Comparison of ENCODE assay signal across 8 cellular contexts in the genomic region with DNA sequence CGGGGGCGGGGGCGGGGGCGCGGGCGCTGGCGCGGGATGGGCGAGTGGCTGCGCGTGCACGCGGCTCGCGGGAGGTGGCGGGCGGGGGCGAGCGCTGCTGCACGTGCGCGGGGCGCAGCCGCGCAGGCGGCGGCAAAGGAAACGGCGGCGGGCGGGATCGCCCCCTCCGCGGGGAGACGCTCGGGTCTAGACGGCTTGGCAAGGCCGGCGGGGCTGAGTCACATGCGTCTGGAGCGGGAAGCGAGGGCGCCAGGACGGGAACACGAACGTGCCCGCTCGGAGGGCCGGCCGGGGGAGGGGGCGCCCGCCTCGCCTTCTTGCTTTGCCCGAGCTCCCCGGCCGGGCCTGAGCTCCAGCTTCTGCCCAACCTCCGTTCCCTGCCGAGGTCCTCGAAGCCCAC. TPM values are rescaled to one million over a fixed set of nuclear protein-coding genes. Genes with fewer than 3 reads are reported as not detected.
DNase-seq lines count a peak whose midpoint lies in the region; ATAC-seq and TF ChIP-seq lines count a peak whose summit lies in the region.

No MANE protein-coding gene starts in this region.

- H3K4me3 Mint-ChIP-seq in CD14-positive monocyte, result peak overlapping the region in 1 of 2 donors; percentile 15

- H3K36me3 ChIP-seq in sigmoid colon, result no peaks in the 10 kb centered on the region

- H3K27ac Mint-ChIP-seq in CD14-positive monocyte, result no peak overlapping the region

- peaks cover 0 to 2% (median 0%) of the 10 kb centered on the region in 3 donors for H3K27me3 ChIP-seq in sigmoid colon

- WGBS in sigmoid colon, 2 donors, result 1% methylated on average over 59 of the region's 59 CpGs

- peaks cover 0 to 5% (median 2%) of the 10 kb centered on the region in 7 donors for H3K9me3 Mint-ChIP-seq in CD14-positive monocyte

- peaks cover 10 to 27% (median 24%) of the 10 kb centered on the region in 3 donors for H3K27me3 Mint-ChIP-seq in CD14-positive monocyte (ENCODE audit: low read depth in 3 of 3)

- H3K9me3 ChIP-seq in sigmoid colon, result no peaks in the 10 kb centered on the region

- no peaks in the 10 kb centered on the region for H3K36me3 Mint-ChIP-seq in CD14-positive monocyte

- H3K4me3 ChIP-seq in fibroblast of pulmonary artery (replicated peaks; ENCODE audit: low read depth, low read length), result no peak overlapping the region
- peak overlapping the region in 3 of 4 donors; percentile 27 to 39 (median 34) for H3K4me3 ChIP-seq in sigmoid colon

- peak; percentile 1 for DNase-seq in MV-4-11 (lab: John Stamatoyannopoulos, UW)
- peak; percentile 35 for DNase-seq in activated T-cell treated with anti-CD3 and anti-CD28 coated beads for 1 hour (ENCODE audit: low read depth)
- peak; percentile 61 for DNase-seq in fibroblast of pulmonary artery (ENCODE audit: low read depth)
- DNase-seq in sigmoid colon, result peak; percentile 87
- DNase-seq in CD14-positive monocyte (ENCODE audit: low spot score), result no peak

- peak overlapping the region in 3 of 4 donors; percentile 23 to 56 (median 31) for H3K27ac ChIP-seq in sigmoid colon

- H3K4me1 ChIP-seq in sigmoid colon, result peaks cover 0 to 7% (median 2%) of the 10 kb centered on the region in 4 donors

- ATAC-seq in HG03025 (IDR thresholded peaks at IDR 0.05; ENCODE audit: low FRiP score, unreplicated experiment) (no peak), GM21381 (IDR thresholded peaks at IDR 0.05; ENCODE audit: unreplicated experiment) (no peak), HG03457 (IDR thresholded peaks at IDR 0.05; ENCODE audit: unreplicated experiment) (no peak)

- intact Hi-C loops in sigmoid colon (cut with DNase I) (loop anchor here (5.0 to 10.0 kb wide), 2 partner anchors 140 to 532 kb away; partner anchors contain the start of gene ZNF275), CD14-positive monocyte (cut with micrococcal nuclease) (loop anchor here (5.0 to 10.0 kb wide), 3 partner anchors 33 to 520 kb away; partner anchors contain the start of gene CCNQ (in 1 of the 2))

- TF ChIP-seq CTCF in fibroblast of pulmonary artery (IDR thresholded peaks at IDR 0.05; ENCODE audit: low read length, missing control alignments), result no peak
- TF ChIP-seq CTCF in sigmoid colon (IDR thresholded peaks at IDR 0.05), result no peak
- no peak for TF ChIP-seq CTCF in CD14-positive monocyte (IDR thresholded peaks at IDR 0.05)

- no peak for TF ChIP-seq POLR2A in sigmoid colon (IDR thresholded peaks at IDR 0.05)

- H3K4me1 Mint-ChIP-seq in CD14-positive monocyte, result peaks cover 7% of the 10 kb centered on the region

- TF ChIP-seq EP300 in sigmoid colon (IDR thresholded peaks at IDR 0.05), result no peak

RNA-seq across cellular contexts. Expression of gene HAUS7, which starts 4.3 kb away (rescaled TPM):
- 10 to 100 TPM; 16.8 to 28.2 (median 25.4) TPM for total RNA-seq in sigmoid colon
- polyA plus RNA-seq in sigmoid colon (10 to 100 TPM; 15.0 to 37.8 (median 18.3) TPM), CD14-positive monocyte (10 to 100 TPM; 23.8 to 26.7 TPM)

RNA-seq across cellular contexts. Expression of gene BGN, which starts 20.1 kb away (rescaled TPM):
- total RNA-seq in sigmoid colon, result 100 to 1,000 TPM in 1 of 4 donors, 10 to 100 TPM in 1, 1 to 10 TPM in 2; 5.7 to 181 (median 10.1) TPM
- polyA plus RNA-seq in sigmoid colon (10 to 100 TPM in 1 of 3 donors, 1 to 10 TPM in 2; 1.8 to 29.9 (median 9.0) TPM), CD14-positive monocyte (not detected)

RNA-seq across cellular contexts. Expression of gene TREX2, which starts 28.9 kb away (rescaled TPM):
- 1 to 10 TPM in 2 of 4 donors, under 1 TPM in 1, not detected in 1; 0.16 to 3.6 (median 2.4) TPM for total RNA-seq in sigmoid colon
- polyA plus RNA-seq in sigmoid colon, result under 1 TPM in 1 of 3 donors, not detected in 2; 0.87 TPM
- not detected for polyA plus RNA-seq in CD14-positive monocyte

RNA-seq across cellular contexts. Expression of gene ATP2B3, which starts 42.7 kb away (rescaled TPM):
- total RNA-seq in sigmoid colon, result under 1 TPM; under 0.01 to 0.95 (median 0.26) TPM
- under 1 TPM in 1 of 3 donors, not detected in 2; 0.26 TPM for polyA plus RNA-seq in sigmoid colon
- not detected for polyA plus RNA-seq in CD14-positive monocyte
